Comparison of ENCODE assay signal across 9 cellular contexts in genomic region chr7:31443457-31443856, GRCh38.
DNase-seq lines count a peak whose midpoint lies in the region; ATAC-seq and TF ChIP-seq lines count a peak whose summit lies in the region.
"Had no signal": no experiment of that assay in that cellular context is flagged by ENCODE, and none has a peak within 500 bp of the region (broad histone marks: within the 10 kb centered on the region; RNA-seq: fewer than 3 reads in every experiment).

No MANE protein-coding gene starts in this region.

- H3K27ac ChIP-seq in uterus: no peak overlapping the region
- H3K27ac ChIP-seq: neutrophil had no signal

- H3K27me3 ChIP-seq in uterus: no peaks in the 10 kb centered on the region
- H3K27me3 ChIP-seq: neutrophil had no signal

- ATAC-seq in GM19395 (IDR thresholded peaks at IDR 0.05; ENCODE audit: unreplicated experiment) (peak; percentile 95), HG03457 (IDR thresholded peaks at IDR 0.05; ENCODE audit: unreplicated experiment) (peak; percentile 63), GM19328 (IDR thresholded peaks at IDR 0.05; ENCODE audit: unreplicated experiment) (no peak)

- peak; percentile 41 to 56 (median 54) for TF ChIP-seq CTCF in uterus (IDR thresholded peaks at IDR 0.05)

- peak; percentile 39 for DNase-seq in COR-L47 (lab: John Stamatoyannopoulos, UW)
- peak; percentile 56 for DNase-seq in NCI-H345 treated with DMSO at 0.1 percent for 48 hours (lab: John Stamatoyannopoulos, UW; ENCODE audit: unreplicated experiment)
- DNase-seq in astrocyte of the hippocampus (ENCODE audit: low read depth, low spot score): peak; percentile 66
- DNase-seq in iris pigment epithelial cell (ENCODE audit: low read depth): peak; percentile 26
- no peak for DNase-seq in uterus

- intact Hi-C loops in uterus (cut with DNase I; ENCODE audit: low total_unique reads): no loop called here

- no peaks in the 10 kb centered on the region for H3K36me3 ChIP-seq in uterus
- H3K36me3 ChIP-seq: neutrophil had no signal

- no peaks in the 10 kb centered on the region for H3K4me1 ChIP-seq in uterus

- no peak for TF ChIP-seq POLR2A in uterus (IDR thresholded peaks at IDR 0.05)

- H3K4me3 ChIP-seq in uterus: no peak overlapping the region

- no peaks in the 10 kb centered on the region for H3K9me3 ChIP-seq in uterus
- H3K9me3 ChIP-seq: neutrophil had no signal

Comparison
In these comparisons a context has a peak if more than half of its experiments do, and no peak if none do; other contexts are left out.
1. DNase-seq: peak in COR-L47 (single experiment), NCI-H345 treated with DMSO at 0.1 percent for 48 hours (single experiment), astrocyte of the hippocampus (single experiment) and iris pigment epithelial cell (single experiment); none in uterus (0 of 2).